14 cellular contexts compared by ENCODE assay signal in the genomic region with DNA sequence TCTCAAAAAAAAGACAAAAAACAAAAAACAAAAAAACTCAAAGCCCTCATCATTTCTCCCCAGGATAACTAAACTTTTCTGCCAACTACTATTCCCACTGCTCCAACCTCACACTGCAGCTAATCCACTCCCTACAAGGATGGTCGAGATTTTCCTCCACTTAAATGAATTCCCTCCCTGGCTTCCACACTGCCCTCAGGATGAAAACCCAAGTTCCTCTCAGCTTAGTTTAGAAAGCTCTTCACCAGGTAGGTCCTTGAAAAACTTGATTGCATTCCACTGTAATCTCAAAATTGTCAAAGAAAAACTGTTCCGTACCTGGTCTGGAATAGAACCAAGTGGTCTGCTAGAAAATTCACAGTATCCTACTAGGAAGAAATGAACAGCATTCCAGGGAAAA.
DNase-seq lines count a peak whose midpoint lies in the region; ATAC-seq and TF ChIP-seq lines count a peak whose summit lies in the region.
"Had no signal": no experiment of that assay in that cellular context is flagged by ENCODE, and none has a peak within 500 bp of the region (broad histone marks: within the 10 kb centered on the region; RNA-seq: fewer than 3 reads in every experiment).

No MANE protein-coding gene starts in this region.

- intact Hi-C loops in activated CD4-positive, alpha-beta T cell treated with anti-CD3 and anti-CD28 coated beads, Interleukin-2, amount 10 ng/mL, durations not matched to agents 24 days and 14 days (cut with micrococcal nuclease): loop anchor here (5.0 kb wide), 1 partner anchor 381 kb away; no protein-coding TSS in a partner anchor

- peaks cover 15% of the 10 kb centered on the region for H3K4me1 ChIP-seq in RWPE2 (ENCODE audit: insufficient read depth, poor library complexity, severe bottlenecking)
- no peaks in the 10 kb centered on the region for H3K4me1 ChIP-seq in endodermal cell (ENCODE audit: control insufficient read depth, insufficient read depth, low read length)
- H3K4me1 ChIP-seq in subcutaneous abdominal adipose tissue (ENCODE audit: control insufficient read depth in 5 of 5, insufficient read depth in 5 of 5, low read length in 5 of 5): peaks cover 4 to 23% (median 12%) of the 10 kb centered on the region in 5 donors
- no peaks in the 10 kb centered on the region for H3K4me1 ChIP-seq in GM23338 (ENCODE audit: insufficient read depth)
- H3K4me1 ChIP-seq: Caco-2, colonic mucosa had no signal

- CTCF ChIA-PET in activated CD4-positive, alpha-beta T cell treated with anti-CD3 and anti-CD28 coated beads, Interleukin-2, amount 10 ng/mL, durations not matched to agents 7 days and 5 days (lab: Charles Lee): interaction anchor here (0.7 to 1.6 kb wide), 5 partner anchors 11 to 131 kb away, joined by 3 to 5 read pairs (median 3); no protein-coding TSS in a partner anchor

- H4K20me1 ChIP-seq in GM23338 (replicated peaks; ENCODE audit: insufficient read depth): no peaks in the 10 kb centered on the region; the same call in 1 of the 2 replicates

- H3K9me2 ChIP-seq in GM23338 (ENCODE audit: insufficient read depth): no peaks in the 10 kb centered on the region

- peaks cover 11% of the 10 kb centered on the region; the same call in 1 of the 2 replicates for H3K79me2 ChIP-seq in GM23338 (replicated peaks; ENCODE audit: insufficient read depth)

- H3K36me3 Mint-ChIP-seq in activated CD4-positive, alpha-beta T cell treated with anti-CD3 and anti-CD28 coated beads, Interleukin-2, amount 10 ng/mL, durations not matched to agents 24 days and 14 days (ENCODE audit: low read depth): peaks cover 37% of the 10 kb centered on the region
- peaks cover 28% of the 10 kb centered on the region for H3K36me3 Mint-ChIP-seq in activated CD4-positive, alpha-beta T cell treated with anti-CD3 and anti-CD28 coated beads, Interleukin-2, amount 10 ng/mL, durations not matched to agents 7 days and 5 days (ENCODE audit: low read depth)
- H3K36me3 Mint-ChIP-seq in endodermal cell (ENCODE audit: low read depth) (no peaks in the 10 kb centered on the region), GM23338 (ENCODE audit: low read depth) (peaks cover 9% of the 10 kb centered on the region; the same call in 2 of the 3 replicates)

- WGBS in endodermal cell (ENCODE audit: insufficient coverage in 1 of 2, insufficient read length in 1 of 2), 2 experiments: 96 to 100% methylated on average over 2 of the region's 2 CpGs

- peaks cover 4% of the 10 kb centered on the region for H3K9me3 Mint-ChIP-seq in activated CD4-positive, alpha-beta T cell treated with anti-CD3 and anti-CD28 coated beads, Interleukin-2, amount 10 ng/mL, durations not matched to agents 24 days and 14 days
- H3K9me3 Mint-ChIP-seq in activated CD4-positive, alpha-beta T cell treated with anti-CD3 and anti-CD28 coated beads, Interleukin-2, amount 10 ng/mL, durations not matched to agents 7 days and 5 days: peaks cover 12% of the 10 kb centered on the region
- H3K9me3 Mint-ChIP-seq in endodermal cell (no peaks in the 10 kb centered on the region), GM23338 (no peaks in the 10 kb centered on the region)

- H3K27me3 Mint-ChIP-seq in activated CD4-positive, alpha-beta T cell treated with anti-CD3 and anti-CD28 coated beads, Interleukin-2, amount 10 ng/mL, durations not matched to agents 24 days and 14 days: no peaks in the 10 kb centered on the region
- H3K27me3 Mint-ChIP-seq in activated CD4-positive, alpha-beta T cell treated with anti-CD3 and anti-CD28 coated beads, Interleukin-2, amount 10 ng/mL, durations not matched to agents 7 days and 5 days: no peaks in the 10 kb centered on the region
- H3K27me3 Mint-ChIP-seq in endodermal cell (ENCODE audit: insufficient read depth): no peaks in the 10 kb centered on the region
- peaks cover 2% of the 10 kb centered on the region for H3K27me3 Mint-ChIP-seq in GM23338 (ENCODE audit: insufficient read depth, low read depth, poor library complexity)

- ATAC-seq in RWPE2 (ENCODE audit: low read depth) (no peak), GM23338 (no peak), GM19395 (IDR thresholded peaks at IDR 0.05; ENCODE audit: unreplicated experiment) (no peak)

- POLR2A ChIA-PET in activated CD4-positive, alpha-beta T cell treated with anti-CD3 and anti-CD28 coated beads, Interleukin-2, amount 10 ng/mL, durations not matched to agents 7 days and 5 days (lab: Charles Lee): interaction anchor here (0.7 kb wide), 1 partner anchor 310 kb away, joined by 7 read pairs; no protein-coding TSS in a partner anchor

- H2AFZ ChIP-seq in GM23338: no peak overlapping the region

- peak overlapping the region; percentile 42 for H3K4me3 Mint-ChIP-seq in activated CD4-positive, alpha-beta T cell treated with anti-CD3 and anti-CD28 coated beads, Interleukin-2, amount 10 ng/mL, durations not matched to agents 24 days and 14 days
- no peak overlapping the region for H3K4me3 Mint-ChIP-seq in activated CD4-positive, alpha-beta T cell treated with anti-CD3 and anti-CD28 coated beads, Interleukin-2, amount 10 ng/mL, durations not matched to agents 7 days and 5 days
- H3K4me3 Mint-ChIP-seq in endodermal cell (no peak overlapping the region), GM23338 (no peak overlapping the region; the same call in 2 of the 3 replicates)

- H3F3A ChIP-seq in GM23338 (replicated peaks; ENCODE audit: low read depth): no peaks in the 10 kb centered on the region

- peak overlapping the region; percentile 82 for H3K27ac Mint-ChIP-seq in activated CD4-positive, alpha-beta T cell treated with anti-CD3 and anti-CD28 coated beads, Interleukin-2, amount 10 ng/mL, durations not matched to agents 24 days and 14 days
- H3K27ac Mint-ChIP-seq in activated CD4-positive, alpha-beta T cell treated with anti-CD3 and anti-CD28 coated beads, Interleukin-2, amount 10 ng/mL, durations not matched to agents 7 days and 5 days: no peak overlapping the region
- H3K27ac Mint-ChIP-seq in endodermal cell: no peak overlapping the region
- H3K27ac Mint-ChIP-seq in GM23338: no peak overlapping the region

- no peaks in the 10 kb centered on the region for H3K27me3 ChIP-seq in RWPE2 (ENCODE audit: insufficient read depth, poor library complexity, severe bottlenecking)
- H3K27me3 ChIP-seq in endodermal cell (ENCODE audit: control insufficient read depth, insufficient read depth, low read length, poor library complexity, severe bottlenecking): no peaks in the 10 kb centered on the region
- no peaks in the 10 kb centered on the region for H3K27me3 ChIP-seq in subcutaneous abdominal adipose tissue (ENCODE audit: control insufficient read depth in 5 of 5, insufficient read depth in 4 of 5, low read length in 5 of 5)
- H3K27me3 ChIP-seq in GM23338 (ENCODE audit: insufficient read depth): no peaks in the 10 kb centered on the region
- H3K27me3 ChIP-seq: colonic mucosa had no signal

- H3K4me2 ChIP-seq in GM23338: no peak overlapping the region

- H3K9ac ChIP-seq in endodermal cell (ENCODE audit: extremely low read depth, low read length, poor library complexity, severe bottlenecking) (no peak overlapping the region), subcutaneous abdominal adipose tissue (ENCODE audit: low read length in 5 of 5) (no peak overlapping the region)

- H3K4me3 ChIP-seq in RWPE2 (ENCODE audit: severe bottlenecking): no peak overlapping the region
- H3K4me3 ChIP-seq in endodermal cell (ENCODE audit: low read length): no peak overlapping the region
- H3K4me3 ChIP-seq in subcutaneous abdominal adipose tissue (ENCODE audit: low read depth in 1 of 5, low read length in 5 of 5): no peak overlapping the region
- H3K4me3 ChIP-seq in GM23338: no peak overlapping the region
- H3K4me3 ChIP-seq: colonic mucosa had no signal

- H3K4me1 Mint-ChIP-seq in activated CD4-positive, alpha-beta T cell treated with anti-CD3 and anti-CD28 coated beads, Interleukin-2, amount 10 ng/mL, durations not matched to agents 24 days and 14 days: peaks cover 56% of the 10 kb centered on the region
- peaks cover 65% of the 10 kb centered on the region for H3K4me1 Mint-ChIP-seq in activated CD4-positive, alpha-beta T cell treated with anti-CD3 and anti-CD28 coated beads, Interleukin-2, amount 10 ng/mL, durations not matched to agents 7 days and 5 days
- H3K4me1 Mint-ChIP-seq in endodermal cell (no peaks in the 10 kb centered on the region), GM23338 (peaks cover 16% of the 10 kb centered on the region)

- TF ChIP-seq CTCF in RWPE2 (IDR thresholded peaks at IDR 0.05; ENCODE audit: poor library complexity, severe bottlenecking) (no peak), endodermal cell (conservative IDR thresholded peaks at IDR 0.05) (no peak), GM23338 (conservative IDR thresholded peaks at IDR 0.05; ENCODE audit: low read depth in 2 of 2) (no peak)

- DNase-seq in activated CD4-positive, alpha-beta T cell treated with anti-CD3 and anti-CD28 coated beads, Interleukin-2, amount 10 ng/mL, durations not matched to agents 24 days and 14 days: no peak
- no peak for DNase-seq in activated CD4-positive, alpha-beta T cell treated with anti-CD3 and anti-CD28 coated beads, Interleukin-2, amount 10 ng/mL, durations not matched to agents 7 days and 5 days
- no peak for DNase-seq in RWPE2 (ENCODE audit: low spot score)
- peak; percentile 10 for DNase-seq in endodermal cell
- no peak for DNase-seq in putamen (ENCODE audit: low spot score)
- no peak for DNase-seq in GM23338 (ENCODE audit: low spot score)
- DNase-seq: Caco-2; colonic mucosa; KG1; NCI-H1105 treated with DMSO at 0.1 percent for 48 hours; SHP77 treated with DMSO at 0.1 percent for 48 hours; stimulated activated CD4-positive, alpha-beta T cell treated with anti-CD3 and anti-CD28 coated beads, Interleukin-4, amount 100 ng/mL, for 24 hours had no signal

- H3K9me3 ChIP-seq in RWPE2 (ENCODE audit: severe bottlenecking): no peaks in the 10 kb centered on the region
- H3K9me3 ChIP-seq in endodermal cell (ENCODE audit: control insufficient read depth, low read length): no peaks in the 10 kb centered on the region
- no peaks in the 10 kb centered on the region for H3K9me3 ChIP-seq in subcutaneous abdominal adipose tissue (ENCODE audit: control insufficient read depth in 5 of 5, low read length in 5 of 5)
- H3K9me3 ChIP-seq: Caco-2, colonic mucosa had no signal

- peak overlapping the region; percentile 58 for H3K27ac ChIP-seq in RWPE2 (ENCODE audit: poor library complexity, severe bottlenecking)
- no peak overlapping the region for H3K27ac ChIP-seq in endodermal cell (ENCODE audit: low read depth, low read length)
- peak overlapping the region; percentile 46 for H3K27ac ChIP-seq in subcutaneous abdominal adipose tissue (ENCODE audit: low read depth, low read length)
- H3K27ac ChIP-seq in GM23338 (ENCODE audit: low read depth): no peak overlapping the region
- H3K27ac ChIP-seq: colonic mucosa had no signal

- no peaks in the 10 kb centered on the region for H3K36me3 ChIP-seq in RWPE2 (ENCODE audit: low read depth)
- no peaks in the 10 kb centered on the region for H3K36me3 ChIP-seq in endodermal cell (ENCODE audit: control insufficient read depth, insufficient read depth, low read length)
- peaks cover 0 to 3% (median 0%) of the 10 kb centered on the region in 5 donors for H3K36me3 ChIP-seq in subcutaneous abdominal adipose tissue (ENCODE audit: control insufficient read depth in 5 of 5, insufficient read depth in 5 of 5, low read length in 5 of 5)
- no peaks in the 10 kb centered on the region; the same call in 1 of the 2 replicates for H3K36me3 ChIP-seq in GM23338 (ENCODE audit: insufficient read depth)
- H3K36me3 ChIP-seq: colonic mucosa had no signal

Comparison
In these comparisons a context has a peak if more than half of its experiments do, and no peak if none do; other contexts are left out.
1. H3K27ac ChIP-seq: peak in RWPE2 (single experiment) and subcutaneous abdominal adipose tissue (single experiment); none in endodermal cell (single experiment) and GM23338 (single experiment).